In genomic region chrX:79154612-79155358, GRCh38 we compare ENCODE assay signal across 23 cellular contexts. TPM values are rescaled to one million over a fixed set of nuclear protein-coding genes. Genes with fewer than 3 reads are reported as not detected.
A peak's percentile ranks its signal among the peaks of the same experiment; 100 is the strongest.
DNase-seq lines count a peak whose midpoint lies in the region; ATAC-seq and TF ChIP-seq lines count a peak whose summit lies in the region.
"Had no signal": no experiment of that assay in that cellular context is flagged by ENCODE, and none has a peak within 500 bp of the region (broad histone marks: within the 10 kb centered on the region; RNA-seq: fewer than 3 reads in every experiment).

No MANE protein-coding gene starts in this region.

- no peak overlapping the region for H2BK5ac ChIP-seq in mesendoderm (ENCODE audit: low read length)

- no peak overlapping the region for H2AK5ac ChIP-seq in mesendoderm (ENCODE audit: low read length)

- peaks cover 66% of the 10 kb centered on the region for H3K4me1 ChIP-seq in CD8-positive, alpha-beta memory T cell (ENCODE audit: insufficient read depth, low read length)
- no peaks in the 10 kb centered on the region for H3K4me1 ChIP-seq in mesendoderm (ENCODE audit: control insufficient read depth, low read depth, low read length)
- H3K4me1 ChIP-seq: neural progenitor cell, prostate gland had no signal

- no peak overlapping the region for H3K18ac ChIP-seq in mesendoderm (ENCODE audit: low read length)

- peak overlapping the region; percentile 86 for H3K4me3 Mint-ChIP-seq in T-helper 1 cell treated with Interleukin-12 subunit alpha and Interleukin-12 subunit beta and Interleukin-4 antibody, amounts not matched to agents 30 μg/mL and 1 μg/mL, for 36 hours
- H3K4me3 Mint-ChIP-seq in CD8-positive, alpha-beta memory T cell: peak overlapping the region; percentile 73 to 84 (median 81)
- peak overlapping the region; percentile 70 for H3K4me3 Mint-ChIP-seq in activated T-helper 1 cell treated with anti-CD3 and anti-CD28 coated beads, Interleukin-12 subunit alpha, Interleukin-12 subunit beta, Interleukin-2, Interleukin-4 antibody, amounts not matched to agents 30 ng/mL and 10 ng/mL and 1 ng/mL, durations not matched to agents 14 hours and 24 hours and 36 hours
- H3K4me3 Mint-ChIP-seq in HFFc6: no peak overlapping the region
- H3K4me3 Mint-ChIP-seq: neural progenitor cell had no signal

- no peaks in the 10 kb centered on the region for H3K79me1 ChIP-seq in mesendoderm (ENCODE audit: low read length)

- no peak overlapping the region for H3K4me2 ChIP-seq in mesendoderm (ENCODE audit: low read length)
- H3K4me2 ChIP-seq: neural progenitor cell had no signal

- peaks cover 43% of the 10 kb centered on the region for H3K36me3 Mint-ChIP-seq in T-helper 1 cell treated with Interleukin-12 subunit alpha and Interleukin-12 subunit beta and Interleukin-4 antibody, amounts not matched to agents 30 μg/mL and 1 μg/mL, for 36 hours (ENCODE audit: low read depth)
- H3K36me3 Mint-ChIP-seq in CD8-positive, alpha-beta memory T cell: peaks cover 5 to 72% (median 18%) of the 10 kb centered on the region in 3 donors
- H3K36me3 Mint-ChIP-seq in activated T-helper 1 cell treated with anti-CD3 and anti-CD28 coated beads, Interleukin-12 subunit alpha, Interleukin-12 subunit beta, Interleukin-2, Interleukin-4 antibody, amounts not matched to agents 30 ng/mL and 10 ng/mL and 1 ng/mL, durations not matched to agents 14 hours and 24 hours and 36 hours (ENCODE audit: low read depth): peaks cover 22% of the 10 kb centered on the region
- no peaks in the 10 kb centered on the region for H3K36me3 Mint-ChIP-seq in HFFc6 (ENCODE audit: low read depth)
- H3K36me3 Mint-ChIP-seq: neural progenitor cell had no signal

- H3K23ac ChIP-seq in mesendoderm (ENCODE audit: low read length): no peak overlapping the region

- POLR2A ChIA-PET in CD8-positive, alpha-beta memory T cell (lab: Charles Lee): interaction anchor here (1.0 kb wide), 1 partner anchor 13 kb away, joined by 3 read pairs; no protein-coding TSS in a partner anchor

- no peaks in the 10 kb centered on the region for H3K9me3 Mint-ChIP-seq in T-helper 1 cell treated with Interleukin-12 subunit alpha and Interleukin-12 subunit beta and Interleukin-4 antibody, amounts not matched to agents 30 μg/mL and 1 μg/mL, for 36 hours
- no peaks in the 10 kb centered on the region for H3K9me3 Mint-ChIP-seq in CD8-positive, alpha-beta memory T cell
- no peaks in the 10 kb centered on the region for H3K9me3 Mint-ChIP-seq in activated T-helper 1 cell treated with anti-CD3 and anti-CD28 coated beads, Interleukin-12 subunit alpha, Interleukin-12 subunit beta, Interleukin-2, Interleukin-4 antibody, amounts not matched to agents 30 ng/mL and 10 ng/mL and 1 ng/mL, durations not matched to agents 14 hours and 24 hours and 36 hours
- no peaks in the 10 kb centered on the region for H3K9me3 Mint-ChIP-seq in HFFc6
- H3K9me3 Mint-ChIP-seq: neural progenitor cell had no signal

- H3K56ac ChIP-seq in mesendoderm (ENCODE audit: low read length): no peak overlapping the region

- no peaks in the 10 kb centered on the region for H3K36me3 ChIP-seq in CD8-positive, alpha-beta memory T cell (ENCODE audit: insufficient read depth, low read length)
- no peaks in the 10 kb centered on the region for H3K36me3 ChIP-seq in mesendoderm (ENCODE audit: control insufficient read depth, insufficient read depth, low read length)
- H3K36me3 ChIP-seq: neural progenitor cell, prostate gland had no signal

- no peaks in the 10 kb centered on the region for H3K27me3 ChIP-seq in CD8-positive, alpha-beta memory T cell (ENCODE audit: insufficient read depth, low read length, poor library complexity, severe bottlenecking)
- H3K27me3 ChIP-seq in mesendoderm (ENCODE audit: insufficient read depth, low read length, poor library complexity): no peaks in the 10 kb centered on the region
- H3K27me3 ChIP-seq: neural progenitor cell had no signal

- no CpG with 5 or more reads among the region's 3 CpGs for WGBS in mesendoderm (ENCODE audit: extremely low coverage, insufficient coverage, low lambda C conversion rate)

- peaks cover 58% of the 10 kb centered on the region for H3K4me1 Mint-ChIP-seq in T-helper 1 cell treated with Interleukin-12 subunit alpha and Interleukin-12 subunit beta and Interleukin-4 antibody, amounts not matched to agents 30 μg/mL and 1 μg/mL, for 36 hours (ENCODE audit: low read depth)
- H3K4me1 Mint-ChIP-seq in CD8-positive, alpha-beta memory T cell: peaks cover 45 to 82% (median 78%) of the 10 kb centered on the region in 3 donors
- peaks cover 71% of the 10 kb centered on the region for H3K4me1 Mint-ChIP-seq in activated T-helper 1 cell treated with anti-CD3 and anti-CD28 coated beads, Interleukin-12 subunit alpha, Interleukin-12 subunit beta, Interleukin-2, Interleukin-4 antibody, amounts not matched to agents 30 ng/mL and 10 ng/mL and 1 ng/mL, durations not matched to agents 14 hours and 24 hours and 36 hours (ENCODE audit: low read depth)
- no peaks in the 10 kb centered on the region for H3K4me1 Mint-ChIP-seq in HFFc6 (ENCODE audit: low read depth)
- H3K4me1 Mint-ChIP-seq: neural progenitor cell had no signal

- no peak overlapping the region for H2BK15ac ChIP-seq in mesendoderm (replicated peaks; ENCODE audit: low read depth)

- no peaks in the 10 kb centered on the region for H3K79me2 ChIP-seq in mesendoderm (ENCODE audit: control insufficient read depth, insufficient read depth, low read length)

- no peak overlapping the region for H3K4ac ChIP-seq in mesendoderm (ENCODE audit: low read depth, low read length)

- no peak overlapping the region for H2BK120ac ChIP-seq in mesendoderm (ENCODE audit: low read depth, low read length)

- TF ChIP-seq CTCF in HFFc6 (IDR thresholded peaks at IDR 0.05): no peak

- H3K9ac ChIP-seq in mesendoderm (ENCODE audit: low read length): no peak overlapping the region
- H3K9ac ChIP-seq: neural progenitor cell had no signal

- no peaks in the 10 kb centered on the region for H3K9me3 ChIP-seq in CD8-positive, alpha-beta memory T cell (ENCODE audit: low read length)
- H3K9me3 ChIP-seq: prostate gland had no signal

- no peak for ATAC-seq in GM18909 (IDR thresholded peaks at IDR 0.05; ENCODE audit: poor library complexity, unreplicated experiment)
- ATAC-seq: HCT116, HepG2 had no signal

- H3K4me3 ChIP-seq in CD8-positive, alpha-beta memory T cell (ENCODE audit: low read length): peak overlapping the region; percentile 54
- no peak overlapping the region for H3K4me3 ChIP-seq in mesendoderm (ENCODE audit: low read length)
- H3K4me3 ChIP-seq: dorsolateral prefrontal cortex, neural progenitor cell, prostate gland had no signal

- no peak overlapping the region for H4K8ac ChIP-seq in mesendoderm (ENCODE audit: low read depth, low read length)

- H4K5ac ChIP-seq in mesendoderm (ENCODE audit: low read length): no peak overlapping the region

- H3K27ac Mint-ChIP-seq in T-helper 1 cell treated with Interleukin-12 subunit alpha and Interleukin-12 subunit beta and Interleukin-4 antibody, amounts not matched to agents 30 μg/mL and 1 μg/mL, for 36 hours: peak overlapping the region; percentile 95
- peak overlapping the region; percentile 86 to 99 (median 93) for H3K27ac Mint-ChIP-seq in CD8-positive, alpha-beta memory T cell
- peak overlapping the region; percentile 85 for H3K27ac Mint-ChIP-seq in activated T-helper 1 cell treated with anti-CD3 and anti-CD28 coated beads, Interleukin-12 subunit alpha, Interleukin-12 subunit beta, Interleukin-2, Interleukin-4 antibody, amounts not matched to agents 30 ng/mL and 10 ng/mL and 1 ng/mL, durations not matched to agents 14 hours and 24 hours and 36 hours
- H3K27ac Mint-ChIP-seq in HFFc6: no peak overlapping the region
- H3K27ac Mint-ChIP-seq: neural progenitor cell had no signal

- H3K27ac ChIP-seq in CD8-positive, alpha-beta memory T cell (ENCODE audit: low read depth, low read length): peak overlapping the region; percentile 39
- H3K27ac ChIP-seq in mesendoderm (ENCODE audit: low read depth, low read length): no peak overlapping the region
- H3K27ac ChIP-seq: 22Rv1, dorsolateral prefrontal cortex, neural progenitor cell, prostate gland had no signal

- intact Hi-C loops in activated T-helper 1 cell treated with anti-CD3 and anti-CD28 coated beads, Interleukin-12 subunit alpha, Interleukin-12 subunit beta, Interleukin-2, Interleukin-4 antibody, amounts not matched to agents 30 ng/mL and 10 ng/mL and 1 ng/mL, durations not matched to agents 14 hours and 24 hours and 36 hours (cut with micrococcal nuclease): loop anchor here (1.0 to 10.0 kb wide), 2 partner anchors 7 to 1190 kb away; partner anchors contain the start of gene PGAM4

- DNase-seq in T-helper 1 cell: no peak
- no peak for DNase-seq in CD8-positive, alpha-beta memory T cell
- DNase-seq in activated T-helper 1 cell treated with anti-CD3 and anti-CD28 coated beads, Interleukin-12 subunit alpha, Interleukin-12 subunit beta, Interleukin-2, Interleukin-4 antibody, amounts not matched to agents 30 ng/mL and 10 ng/mL and 1 ng/mL, durations not matched to agents 14 hours and 24 hours and 36 hours (ENCODE audit: low spot score): no peak
- peak; percentile 3 for DNase-seq in mesendoderm
- no peak for DNase-seq in HFFc6
- DNase-seq in SHP77 (lab: John Stamatoyannopoulos, UW): no peak
- DNase-seq: DMS 273 treated with DMSO at 0.1 percent for 48 hours, dorsolateral prefrontal cortex, kidney glomerular epithelial cell, NCI-H146, NCI-H2171, NCI-H69 had no signal

- H3K27me3 Mint-ChIP-seq in T-helper 1 cell treated with Interleukin-12 subunit alpha and Interleukin-12 subunit beta and Interleukin-4 antibody, amounts not matched to agents 30 μg/mL and 1 μg/mL, for 36 hours (ENCODE audit: low read depth): no peaks in the 10 kb centered on the region
- no peaks in the 10 kb centered on the region for H3K27me3 Mint-ChIP-seq in CD8-positive, alpha-beta memory T cell
- H3K27me3 Mint-ChIP-seq in activated T-helper 1 cell treated with anti-CD3 and anti-CD28 coated beads, Interleukin-12 subunit alpha, Interleukin-12 subunit beta, Interleukin-2, Interleukin-4 antibody, amounts not matched to agents 30 ng/mL and 10 ng/mL and 1 ng/mL, durations not matched to agents 14 hours and 24 hours and 36 hours (ENCODE audit: insufficient read depth): no peaks in the 10 kb centered on the region
- H3K27me3 Mint-ChIP-seq in HFFc6 (ENCODE audit: insufficient read depth): no peaks in the 10 kb centered on the region

- CTCF ChIA-PET in CD8-positive, alpha-beta memory T cell (lab: Charles Lee): no interaction called here

RNA-seq across cellular contexts. Expression of gene GPR174, which starts 10.3 kb away (rescaled TPM):
- 10 to 100 TPM; 29.8 to 30.5 TPM for total RNA-seq in CD8-positive, alpha-beta memory T cell
- polyA plus RNA-seq in CD8-positive, alpha-beta memory T cell: 11.6 TPM
- total RNA-seq in activated T-helper 1 cell treated with anti-CD3 and anti-CD28 coated beads, Interleukin-12 subunit alpha, Interleukin-12 subunit beta, Interleukin-2, Interleukin-4 antibody, amounts not matched to agents 30 ng/mL and 10 ng/mL and 1 ng/mL, durations not matched to agents 14 hours and 24 hours and 36 hours: 16.1 and 18.3 TPM in 2 replicates
- not detected for polyA plus RNA-seq in mesendoderm (2013, experiment 1 of 2)
- polyA plus RNA-seq in mesendoderm (2013, experiment 2 of 2): not detected
- not detected for total RNA-seq in HFFc6 (2021; fragmentation: NEBNext Ultra II Directional; extraction: Animal tissue kit (Norgen Biotek cat#: 25700))
- total RNA-seq: bronchial epithelial cell, frontal cortex, HepG2, M059J had no signal
- polyA plus RNA-seq: BJ, HepG2 had no signal

Comparison
In these comparisons a context has a peak if more than half of its experiments do, and no peak if none do; other contexts are left out.
1. RNA of gene GPR174, which starts 10.3 kb away (total RNA-seq): 29.8 to 30.5 TPM in CD8-positive, alpha-beta memory T cell and 16.1 to 18.3 TPM in activated T-helper 1 cell treated with anti-CD3 and anti-CD28 coated beads, Interleukin-12 subunit alpha, Interleukin-12 subunit beta, Interleukin-2, Interleukin-4 antibody, amounts not matched to agents 30 ng/mL and 10 ng/mL and 1 ng/mL, durations not matched to agents 14 hours and 24 hours and 36 hours; not detected in HFFc6; every median in the first group is over 10 times any median in the second.